In the genomic region with DNA sequence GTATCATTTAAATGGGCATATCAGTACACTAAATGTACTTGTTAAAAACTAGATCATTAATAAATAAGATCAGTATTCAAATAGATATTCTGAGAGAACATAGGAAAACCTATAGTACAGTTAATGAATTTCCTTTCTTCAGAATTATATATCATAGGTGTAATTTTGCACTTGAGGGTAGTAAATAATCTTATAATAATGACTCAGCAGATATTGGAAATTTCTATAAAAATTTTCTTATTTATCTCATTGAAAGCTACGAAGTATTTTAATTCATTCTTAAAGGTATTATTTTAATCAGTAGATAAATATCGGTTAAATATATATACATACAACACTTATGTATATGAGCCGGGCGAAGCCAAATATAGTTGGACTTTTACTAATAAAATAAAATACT, we compare ENCODE assay signal across 24 cellular contexts.
DNase-seq lines count a peak whose midpoint lies in the region; ATAC-seq, FAIRE-seq and TF ChIP-seq lines count a peak whose summit lies in the region.
"Had no signal": no experiment of that assay in that cellular context is flagged by ENCODE, and none has a peak within 500 bp of the region (broad histone marks: within the 10 kb centered on the region; RNA-seq: fewer than 3 reads in every experiment).

No MANE protein-coding gene starts in this region.

- H3K4me1 Mint-ChIP-seq in CD8-positive, alpha-beta T cell (ENCODE audit: low read depth): no peaks in the 10 kb centered on the region
- H3K4me1 Mint-ChIP-seq: CD14-positive monocyte; CD4-positive, alpha-beta memory T cell; CD4-positive, CD25-positive, alpha-beta regulatory T cell had no signal

- H3K9me3 ChIP-seq in IMR-90 (ENCODE audit: control insufficient read depth, insufficient read depth, low read length) (no peaks in the 10 kb centered on the region; the same call in 1 of the 2 replicates), K562 (replicated peaks; ENCODE audit: control insufficient read depth, insufficient read depth, low read depth, low read length) (0 out of 2 replicates have a peak, but pooled peaks cover 3% of the 10 kb centered on the region), small intestine (ENCODE audit: control insufficient read depth, low read depth) (no peaks in the 10 kb centered on the region)
- no peaks in the 10 kb centered on the region for H3K9me3 ChIP-seq in CD8-positive, alpha-beta T cell (ENCODE audit: low read length)
- H3K9me3 ChIP-seq: BE2C, BLaER1, Caco-2 had no signal

- H3K4me3 Mint-ChIP-seq in CD8-positive, alpha-beta T cell: no peak overlapping the region
- H3K4me3 Mint-ChIP-seq: CD14-positive monocyte; CD4-positive, alpha-beta memory T cell had no signal

- peak; percentile 56 for FAIRE-seq in G401.6 (lab: Jason Lieb, UNC)
- no peak for FAIRE-seq in K562 (lab: Jason Lieb, UNC)
- FAIRE-seq in small intestine (lab: Jason Lieb, UNC): peak; percentile 44
- FAIRE-seq: A204.1, D721Med, GM12878, GM12892, GM18507 had no signal

- no peaks in the 10 kb centered on the region for H3K9me1 ChIP-seq in IMR-90 (ENCODE audit: insufficient read depth, low read length)
- H3K9me1 ChIP-seq in K562 (ENCODE audit: control insufficient read depth, insufficient read depth, low read length): no peaks in the 10 kb centered on the region

- no peak overlapping the region for H3K4ac ChIP-seq in IMR-90 (ENCODE audit: low read depth, low read length)

- H3K9me3 Mint-ChIP-seq in CD8-positive, alpha-beta T cell: peaks cover 13% of the 10 kb centered on the region

- no peak for TF ChIP-seq RAD21 in IMR-90 (IDR thresholded peaks at IDR 0.05; ENCODE audit: low read length)
- TF ChIP-seq RAD21 in K562 (CRISPR knock-in tag; conservative IDR thresholded peaks at IDR 0.05 in 1 of 2, IDR thresholded peaks at IDR 0.05 in 1 of 2): no peak

- no peak overlapping the region for H3K56ac ChIP-seq in IMR-90 (ENCODE audit: extremely low read depth, insufficient read depth, low read length)

- H3K18ac ChIP-seq in IMR-90 (ENCODE audit: low read depth, low read length): no peak overlapping the region

- dilution Hi-C loops in IMR-90 (cut with HindIII; ENCODE audit: low sequenced_read_pairs, unreplicated experiment): no loop called here

- no peak overlapping the region for H4K8ac ChIP-seq in IMR-90 (ENCODE audit: low read depth in 2 of 2, low read length in 2 of 2)

- H3K14ac ChIP-seq in IMR-90 (replicated peaks; ENCODE audit: low read depth, low read length): no peak overlapping the region

- H3K4me3 ChIP-seq in IMR-90 (ENCODE audit: insufficient read depth, low read depth, low read length): no peak overlapping the region
- no peak overlapping the region for H3K4me3 ChIP-seq in K562
- no peak overlapping the region for H3K4me3 ChIP-seq in small intestine (ENCODE audit: low read depth in 1 of 2, low read length in 2 of 2)
- no peak overlapping the region for H3K4me3 ChIP-seq in CD8-positive, alpha-beta T cell (ENCODE audit: low read depth, low read length)
- H3K4me3 ChIP-seq: BLaER1, GM12878 had no signal

- no peak overlapping the region for H2BK120ac ChIP-seq in IMR-90 (ENCODE audit: low read depth, low read length)

- in situ Hi-C loops in IMR-90 (cut with MboI; ENCODE audit: low sequenced_read_pairs) (no loop called here), K562 (cut with MboI) (no loop called here)

- CTCF ChIA-PET in IMR-90 (lab: Yijun Ruan, JAX) (no interaction called here), K562 (lab: Yijun Ruan, JAX; ENCODE audit: low intra/inter-chr PET ratio) (no interaction called here)
- CTCF ChIA-PET in CD8-positive, alpha-beta T cell (lab: Charles Lee): no interaction called here

- no peak overlapping the region for H3K23ac ChIP-seq in IMR-90 (ENCODE audit: low read depth, low read length)

- DNase-seq in IMR-90 (no peak), K562 (ENCODE audit: extremely low read depth in 1 of 4, low spot score in 3 of 4) (no peak), small intestine (no peak), NCI-H128 (lab: John Stamatoyannopoulos, UW; ENCODE audit: unreplicated experiment) (no peak), NCI-H2029 (lab: John Stamatoyannopoulos, UW) (no peak)
- DNase-seq in CD8-positive, alpha-beta T cell: no peak
- DNase-seq: 8988T; ACHN; BE2C; C1 segment of cervical spinal cord; Caco-2; Calu3; CD4-positive, alpha-beta memory T cell; CD4-positive, CD25-positive, alpha-beta regulatory T cell; DMS79 treated with DMSO at 0.1 percent for 48 hours; GDM1 had no signal

- TF ChIP-seq CTCF in IMR-90 (conservative IDR thresholded peaks at IDR 0.05; ENCODE audit: low read depth, low read length): no peak
- TF ChIP-seq CTCF in K562 (IDR thresholded peaks at IDR 0.05 in 2 of 3, conservative IDR thresholded peaks at IDR 0.05 in 1 of 3; ENCODE audit: insufficient read depth in 2 of 3, low read depth in 1 of 3, low read length in 3 of 3): no peak
- no peak for TF ChIP-seq CTCF in CD8-positive, alpha-beta T cell (IDR thresholded peaks at IDR 0.05)

- H3K36me3 Mint-ChIP-seq in CD8-positive, alpha-beta T cell: no peaks in the 10 kb centered on the region
- H3K36me3 Mint-ChIP-seq: CD14-positive monocyte; CD4-positive, alpha-beta memory T cell; CD4-positive, CD25-positive, alpha-beta regulatory T cell had no signal

- H3K27ac ChIP-seq in IMR-90 (ENCODE audit: insufficient read depth, low read length): no peak overlapping the region
- H3K27ac ChIP-seq in K562 (ENCODE audit: extremely low read depth, low read depth, low read length): no peak overlapping the region
- H3K27ac ChIP-seq in small intestine (ENCODE audit: low read depth in 1 of 2, low read length in 1 of 2): no peak overlapping the region
- no peak overlapping the region for H3K27ac ChIP-seq in CD8-positive, alpha-beta T cell (ENCODE audit: low read depth, low read length)
- H3K27ac ChIP-seq: BLaER1 had no signal

- no peaks in the 10 kb centered on the region for H3K79me1 ChIP-seq in IMR-90 (ENCODE audit: low read depth in 1 of 2, low read length in 2 of 2)

- H3K4me1 ChIP-seq in IMR-90 (ENCODE audit: control insufficient read depth, insufficient read depth, low read length): no peaks in the 10 kb centered on the region
- no peaks in the 10 kb centered on the region for H3K4me1 ChIP-seq in K562 (replicated peaks in 1 of 2; ENCODE audit: control insufficient read depth in 2 of 2, insufficient read depth in 2 of 2, low read length in 2 of 2)
- H3K4me1 ChIP-seq in small intestine (ENCODE audit: control insufficient read depth in 2 of 2, insufficient read depth in 1 of 2, low read depth in 1 of 2, low read length in 1 of 2): no peaks in the 10 kb centered on the region
- no peaks in the 10 kb centered on the region for H3K4me1 ChIP-seq in CD8-positive, alpha-beta T cell (ENCODE audit: insufficient read depth, low read length)
- H3K4me1 ChIP-seq: BLaER1, Caco-2 had no signal

- no peak overlapping the region for H4K5ac ChIP-seq in IMR-90 (ENCODE audit: low read depth, low read length)

- H2BK15ac ChIP-seq in IMR-90 (ENCODE audit: low read depth, low read length): no peak overlapping the region

- H2BK5ac ChIP-seq in IMR-90 (ENCODE audit: low read depth, low read length, poor library complexity, severe bottlenecking): no peak overlapping the region

- no peak overlapping the region for H2BK20ac ChIP-seq in IMR-90 (ENCODE audit: low read depth, low read length)

- H2AK9ac ChIP-seq in IMR-90 (replicated peaks; ENCODE audit: low read depth, low read length, poor library complexity): no peak overlapping the region

- no peak overlapping the region for H2AK5ac ChIP-seq in IMR-90 (ENCODE audit: low read depth, low read length)

- H3K27me3 ChIP-seq in IMR-90 (ENCODE audit: control insufficient read depth, insufficient read depth, low read length) (no peaks in the 10 kb centered on the region), K562 (ENCODE audit: control insufficient read depth in 2 of 2, insufficient read depth in 2 of 2, low read length in 2 of 2) (no peaks in the 10 kb centered on the region), small intestine (ENCODE audit: control insufficient read depth in 2 of 2, insufficient read depth in 2 of 2, low read length in 2 of 2) (no peaks in the 10 kb centered on the region)
- H3K27me3 ChIP-seq in CD8-positive, alpha-beta T cell (ENCODE audit: insufficient read depth, low read length): no peaks in the 10 kb centered on the region
- H3K27me3 ChIP-seq: BE2C, BLaER1 had no signal

- no peak for TF ChIP-seq POLR2A in IMR-90 (IDR thresholded peaks at IDR 0.05; ENCODE audit: low read depth, low read length)
- no peak for TF ChIP-seq POLR2A in K562 (conservative IDR thresholded peaks at IDR 0.05)

- H3K27ac Mint-ChIP-seq in CD8-positive, alpha-beta T cell: no peak overlapping the region
- H3K27ac Mint-ChIP-seq: CD14-positive monocyte; CD4-positive, alpha-beta memory T cell; CD4-positive, CD25-positive, alpha-beta regulatory T cell had no signal

- H3K27me3 Mint-ChIP-seq in CD8-positive, alpha-beta T cell (ENCODE audit: low read depth): no peaks in the 10 kb centered on the region
- H3K27me3 Mint-ChIP-seq: CD4-positive, alpha-beta memory T cell; CD4-positive, CD25-positive, alpha-beta regulatory T cell had no signal

- POLR2A ChIA-PET in IMR-90 (lab: Charles Lee; ENCODE audit: unreplicated experiment): no interaction called here
- POLR2A ChIA-PET in K562 (lab: Yijun Ruan, JAX): no interaction called here
- POLR2A ChIA-PET in CD8-positive, alpha-beta T cell (lab: Charles Lee): no interaction called here

- H4K20me1 ChIP-seq in IMR-90 (ENCODE audit: insufficient read depth, low read length): no peaks in the 10 kb centered on the region
- H4K20me1 ChIP-seq in K562 (replicated peaks; ENCODE audit: control insufficient read depth, insufficient read depth, low read length): no peaks in the 10 kb centered on the region
- H4K20me1 ChIP-seq: BLaER1 had no signal

- no peak overlapping the region for H3K9ac ChIP-seq in IMR-90 (ENCODE audit: low read depth, low read length)
- no peak overlapping the region for H3K9ac ChIP-seq in K562 (ENCODE audit: insufficient read depth in 1 of 2, low read depth in 2 of 2, low read length in 2 of 2)
- H3K9ac ChIP-seq: BLaER1 had no signal

- ATAC-seq in IMR-90 (ENCODE audit: low read depth): no peak
- ATAC-seq in K562: no peak
- ATAC-seq in CD8-positive, alpha-beta T cell: no peak
- ATAC-seq: GM12878 had no signal

- no peaks in the 10 kb centered on the region for H3K79me2 ChIP-seq in K562 (ENCODE audit: control insufficient read depth, insufficient read depth, low read length)

- H3K4me2 ChIP-seq in IMR-90 (ENCODE audit: low read depth, low read length) (no peak overlapping the region), K562 (ENCODE audit: insufficient read depth, low read length) (no peak overlapping the region)
- H3K4me2 ChIP-seq: BLaER1 had no signal

- no peak overlapping the region for H4K91ac ChIP-seq in IMR-90 (ENCODE audit: insufficient read depth, low read depth, low read length)

- H2AFZ ChIP-seq in IMR-90 (replicated peaks; ENCODE audit: low read length, poor library complexity) (no peak overlapping the region), K562 (ENCODE audit: low read depth, low read length) (no peak overlapping the region)

- no peak for TF ChIP-seq EP300 in K562 (IDR thresholded peaks at IDR 0.05; ENCODE audit: low read length)

- intact Hi-C loops in IMR-90 (cut with micrococcal nuclease) (no loop called here), K562 (cut with micrococcal nuclease) (no loop called here)
- intact Hi-C loops in CD8-positive, alpha-beta T cell (cut with DNase I, micrococcal nuclease): no loop called here

- BruUV-seq in IMR-90 (replicated peaks; lab: Mats Ljungman, UMichigan) (no TSS peak), K562 (replicated peaks; lab: Mats Ljungman, UMichigan) (no TSS peak)

- H3K36me3 ChIP-seq in IMR-90 (ENCODE audit: control insufficient read depth, insufficient read depth, low read length) (no peaks in the 10 kb centered on the region), K562 (ENCODE audit: control insufficient read depth, insufficient read depth, low read length) (no peaks in the 10 kb centered on the region), small intestine (ENCODE audit: control insufficient read depth in 2 of 2, insufficient read depth in 2 of 2, low read length in 2 of 2) (no peaks in the 10 kb centered on the region)
- no peaks in the 10 kb centered on the region for H3K36me3 ChIP-seq in CD8-positive, alpha-beta T cell (ENCODE audit: insufficient read depth, low read length)
- H3K36me3 ChIP-seq: BE2C, BLaER1 had no signal

- WGBS in IMR-90 (ENCODE audit: extremely low coverage in 2 of 2, insufficient read length in 1 of 2), 2 experiments: no CpG with 5 or more reads among the region's 4 CpGs
- WGBS in K562 (ENCODE audit: insufficient coverage, low coverage, missing lambda C conversion rate): 0% methylated on average over 4 of the region's 4 CpGs
- WGBS in small intestine, 3 donors: 88 to 94% (median 93%) methylated on average over 4 of the region's 4 CpGs
